ENCODE assay signal across 31 cellular contexts in genomic region chr1:100073531-100073930, GRCh38.
"Had no signal": no experiment of that assay in that cellular context is flagged by ENCODE, and none has a peak within 500 bp of the region (broad histone marks: within the 10 kb centered on the region; RNA-seq: fewer than 3 reads in every experiment).

No MANE protein-coding gene starts in this region.

- H3K27me3 ChIP-seq: adrenal gland, body of pancreas had no signal

- H3K4me1 ChIP-seq: body of pancreas had no signal

- H3K9me3 ChIP-seq: adrenal gland, body of pancreas had no signal

- H3K27me3 Mint-ChIP-seq: activated CD4-positive, alpha-beta memory T cell treated with anti-CD3 and anti-CD28 coated beads, Interleukin-2, amount 10 ng/mL, durations not matched to agents 7 days and 5 days; T-cell had no signal

- H3K4me3 Mint-ChIP-seq: activated CD4-positive, alpha-beta memory T cell treated with anti-CD3 and anti-CD28 coated beads, Interleukin-2, amount 10 ng/mL, durations not matched to agents 7 days and 5 days; T-cell had no signal

- H3K9me3 Mint-ChIP-seq: activated CD4-positive, alpha-beta memory T cell treated with anti-CD3 and anti-CD28 coated beads, Interleukin-2, amount 10 ng/mL, durations not matched to agents 7 days and 5 days; activated naive CD4-positive, alpha-beta T cell treated with anti-CD3 and anti-CD28 coated beads, Interleukin-2, amount 50 U/mL, for 72 hours; activated T-helper 2 cell treated with anti-CD3 and anti-CD28 coated beads, Interferon-gamma antibody, Interleukin-2, Interleukin-4, amounts not matched to agents 10 μg/mL and 5 μg/mL and 100 μg/mL, durations not matched to agents 14 hours and 24 hours and 36 hours; T-cell had no signal

- FAIRE-seq: bronchial epithelial cell, TTC549 had no signal

- H3K27ac Mint-ChIP-seq: activated CD4-positive, alpha-beta memory T cell treated with anti-CD3 and anti-CD28 coated beads, Interleukin-2, amount 10 ng/mL, durations not matched to agents 7 days and 5 days; activated T-helper 2 cell treated with anti-CD3 and anti-CD28 coated beads, Interferon-gamma antibody, Interleukin-2, Interleukin-4, amounts not matched to agents 10 μg/mL and 5 μg/mL and 100 μg/mL, durations not matched to agents 14 hours and 24 hours and 36 hours had no signal

- ATAC-seq: activated naive CD4-positive, alpha-beta T cell treated with anti-CD3 and anti-CD28 coated beads, Interleukin-2, amount 50 U/mL, for 72 hours; body of pancreas; Panc1; Right ventricle myocardium inferior; T-cell had no signal

- DNase-seq: activated CD4-positive, alpha-beta memory T cell treated with anti-CD3 and anti-CD28 coated beads, Interleukin-2, amount 10 ng/mL, durations not matched to agents 7 days and 5 days; activated CD4-positive, alpha-beta T cell treated with anti-CD3 and anti-CD28 coated beads, Interleukin-2, amount 50 U/mL, for 1 hour; activated CD4-positive, CD25-positive, alpha-beta regulatory T cell; activated T-cell treated with anti-CD3 and anti-CD28 coated beads for 4 hours; activated T-cell treated with anti-CD3 and anti-CD28 coated beads, Interleukin-2, amount 50 U/mL, for 48 hours; adrenal gland; anterior cingulate cortex; body of pancreas; central memory CD4-positive, alpha-beta T cell; Kasumi-1; KBM-7; NCI-H1092; NCI-H1417 treated with DMSO at 0.1 percent for 48 hours; NCI-H1694; NCI-H2029; NCI-H510A treated with DMSO at 0.1 percent for 48 hours; NCI-H69; NK-92 treated with Interleukin-12 subunit alpha and Interleukin-12 subunit beta, amount 100 ng/mL, for 24 hours; OCI-M1; RPMI8226; T-cell; T-helper 2 cell; T1000 had no signal

- H3K27ac ChIP-seq: adrenal gland, body of pancreas, SK-N-MC, VCaP had no signal

- H3K4me3 ChIP-seq: adrenal gland, body of pancreas, SK-N-MC had no signal
